ENCODE assay signal across 8 cellular contexts in the genomic region with DNA sequence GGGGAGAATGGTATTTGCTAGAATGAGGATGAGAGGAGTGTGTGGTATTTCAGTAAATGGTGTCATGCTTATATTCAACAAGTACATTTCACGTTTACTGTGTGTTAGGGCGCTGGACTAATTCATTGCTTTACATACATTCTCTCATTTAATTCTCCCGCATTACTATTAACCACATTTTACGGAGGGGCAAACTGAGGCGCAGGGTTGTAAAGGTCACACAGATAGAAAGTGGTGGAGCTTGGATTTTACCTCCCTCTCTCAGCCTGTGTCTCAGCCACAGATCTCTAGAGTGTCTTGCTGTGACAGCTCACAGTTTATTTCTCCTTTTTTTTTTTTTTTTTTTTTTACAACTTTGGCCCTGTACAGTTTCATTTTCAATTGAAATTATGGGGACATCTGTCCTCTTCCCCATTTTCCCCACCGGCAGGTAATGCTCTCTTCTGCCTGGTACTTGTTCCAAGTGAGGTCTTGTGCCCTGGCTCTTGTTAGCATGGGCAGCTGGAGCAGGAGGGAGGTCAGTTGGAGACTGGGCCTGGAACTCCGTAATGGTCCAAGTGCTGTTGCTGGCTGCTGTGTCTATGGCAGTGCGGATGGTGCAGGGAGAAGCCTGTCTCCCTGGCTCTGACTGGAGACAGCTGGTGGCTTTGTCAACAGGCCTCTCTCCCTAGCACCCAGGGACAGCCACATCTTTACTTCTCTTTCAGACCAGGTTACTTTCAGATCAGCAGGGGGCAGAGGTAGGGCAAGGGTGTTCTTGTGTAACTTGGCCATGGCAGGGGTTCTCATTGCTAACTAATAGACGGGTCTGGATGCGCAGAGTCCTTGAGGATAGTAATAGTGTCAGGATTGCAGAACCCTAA. TPM values are rescaled to one million over a fixed set of nuclear protein-coding genes. Genes with fewer than 3 reads are reported as not detected.
DNase-seq lines count a peak whose midpoint lies in the region; ATAC-seq and TF ChIP-seq lines count a peak whose summit lies in the region.

No MANE protein-coding gene starts in this region.

- peak overlapping the region; percentile 84 for H3K4me3 Mint-ChIP-seq in neural progenitor cell

- WGBS in IMR-90 (ENCODE audit: extremely low coverage in 2 of 2, insufficient read length in 1 of 2), 2 experiments: no CpG with 5 or more reads among the region's 10 CpGs

- H3K23ac ChIP-seq in IMR-90 (ENCODE audit: low read depth, low read length): peak overlapping the region; percentile 57

- peak overlapping the region; percentile 78 for H2BK20ac ChIP-seq in IMR-90 (ENCODE audit: low read depth, low read length)

- peak; percentile 22; the same call in 1 of the 2 replicates for TF ChIP-seq CTCF in IMR-90 (conservative IDR thresholded peaks at IDR 0.05; ENCODE audit: low read depth, low read length)
- 0 out of 2 replicates have a peak, but pooled peaks have one; percentile 11 for TF ChIP-seq CTCF in VCaP (conservative IDR thresholded peaks at IDR 0.05)
- TF ChIP-seq CTCF in foreskin fibroblast (IDR thresholded peaks at IDR 0.05; ENCODE audit: low read depth, low read length): peak; percentile 18
- no peak for TF ChIP-seq CTCF in neural progenitor cell (IDR thresholded peaks at IDR 0.05)

- peak overlapping the region; percentile 80 for H2BK15ac ChIP-seq in IMR-90 (ENCODE audit: low read depth, low read length)

- H3K36me3 ChIP-seq in IMR-90 (ENCODE audit: control insufficient read depth, insufficient read depth, low read length) (peaks cover 3% of the 10 kb centered on the region; the same call in 1 of the 2 replicates), neural progenitor cell (no peaks in the 10 kb centered on the region)

- peak overlapping the region; percentile 94 for H4K91ac ChIP-seq in IMR-90 (ENCODE audit: insufficient read depth, low read depth, low read length)

- H3K14ac ChIP-seq in IMR-90 (replicated peaks; ENCODE audit: low read depth, low read length): peak overlapping the region; percentile 82

- H3K4me3 ChIP-seq in IMR-90 (ENCODE audit: insufficient read depth, low read depth, low read length) (peak overlapping the region; percentile 99), foreskin fibroblast (ENCODE audit: low read depth in 1 of 2, low read length in 2 of 2) (peak overlapping the region; percentile 58 to 88), neural progenitor cell (peak overlapping the region; percentile 99)

- in situ Hi-C loops in IMR-90 (cut with MboI; ENCODE audit: low sequenced_read_pairs): no loop called here

- TF ChIP-seq RAD21 in IMR-90 (IDR thresholded peaks at IDR 0.05; ENCODE audit: low read length): no peak; the same call in 1 of the 2 replicates

- no peaks in the 10 kb centered on the region for H3K27me3 ChIP-seq in IMR-90 (ENCODE audit: control insufficient read depth, insufficient read depth, low read length)
- H3K27me3 ChIP-seq in neural progenitor cell: no peaks in the 10 kb centered on the region

- H3K4me1 ChIP-seq in IMR-90 (ENCODE audit: control insufficient read depth, insufficient read depth, low read length) (peaks cover 47% of the 10 kb centered on the region), neural progenitor cell (peaks cover 51% of the 10 kb centered on the region)

- peak overlapping the region; percentile 72; the same call in 1 of the 2 replicates for H4K5ac ChIP-seq in IMR-90 (ENCODE audit: low read depth, low read length)

- H3K18ac ChIP-seq in IMR-90 (ENCODE audit: low read depth, low read length): peak overlapping the region; percentile 96

- H2AK5ac ChIP-seq in IMR-90 (ENCODE audit: low read depth, low read length): peak overlapping the region; percentile 86

- POLR2A ChIA-PET in IMR-90 (lab: Charles Lee; ENCODE audit: unreplicated experiment): interaction anchor here (0.6 to 1.0 kb wide), 3 partner anchors 17 to 1080 kb away, joined by 3 to 16 read pairs (median 6); no protein-coding TSS in a partner anchor

- peak overlapping the region; percentile 33 for H2AK9ac ChIP-seq in IMR-90 (replicated peaks; ENCODE audit: low read depth, low read length, poor library complexity)

- H3K79me2 ChIP-seq in neural progenitor cell (ENCODE audit: low read depth): peaks cover 62% of the 10 kb centered on the region

- H3K36me3 Mint-ChIP-seq in neural progenitor cell: no peaks in the 10 kb centered on the region

- H3K9me3 Mint-ChIP-seq in neural progenitor cell: no peaks in the 10 kb centered on the region

- peak overlapping the region; percentile 10 to 89 for H4K8ac ChIP-seq in IMR-90 (ENCODE audit: low read depth in 2 of 2, low read length in 2 of 2)

- H3K4ac ChIP-seq in IMR-90 (ENCODE audit: low read depth, low read length): peak overlapping the region; percentile 87

- peak overlapping the region; percentile 79 for H3K56ac ChIP-seq in IMR-90 (ENCODE audit: extremely low read depth, insufficient read depth, low read length)

- 0 out of 2 replicates have a peak, but pooled peaks have one; percentile 0 for ATAC-seq in IMR-90 (ENCODE audit: low read depth)

- H3K9ac ChIP-seq in IMR-90 (ENCODE audit: low read depth, low read length) (peak overlapping the region; percentile 98), neural progenitor cell (no peak overlapping the region)

- H3K27ac Mint-ChIP-seq in neural progenitor cell: peak overlapping the region; percentile 72

- peak overlapping the region; percentile 88 for H3K4me2 ChIP-seq in IMR-90 (ENCODE audit: low read depth, low read length)
- H3K4me2 ChIP-seq in neural progenitor cell: peak overlapping the region; percentile 92

- H2AFZ ChIP-seq in IMR-90 (replicated peaks; ENCODE audit: low read length, poor library complexity): peak overlapping the region; percentile 65
- H2AFZ ChIP-seq in neural progenitor cell (replicated peaks): no peak overlapping the region

- peaks cover 42% of the 10 kb centered on the region for H3F3A ChIP-seq in neural progenitor cell (ENCODE audit: low read depth)

- peaks cover 22% of the 10 kb centered on the region for H3K9me1 ChIP-seq in IMR-90 (ENCODE audit: insufficient read depth, low read length)

- peak; percentile 30 for DNase-seq in GDM1 (lab: John Stamatoyannopoulos, UW)
- peak; percentile 34 for DNase-seq in IMR-90
- peak; percentile 44 to 71 for DNase-seq in foreskin fibroblast
- no peak for DNase-seq in neural progenitor cell (ENCODE audit: low spot score)
- DNase-seq in DMS79 treated with DMSO at 0.1 percent for 48 hours (lab: John Stamatoyannopoulos, UW): no peak
- no peak for DNase-seq in mucosa of gallbladder (ENCODE audit: low spot score)
- no peak for DNase-seq in posterior vena cava (ENCODE audit: low spot score)

- H3K79me1 ChIP-seq in IMR-90 (ENCODE audit: low read depth in 1 of 2, low read length in 2 of 2): peaks cover 20 to 62% of the 10 kb centered on the region in 2 experiments; a peak in 3 of 4 replicates

- peak overlapping the region; percentile 100 for H3K27ac ChIP-seq in IMR-90 (ENCODE audit: insufficient read depth, low read length)
- H3K27ac ChIP-seq in VCaP: peak overlapping the region; percentile 95
- no peak overlapping the region for H3K27ac ChIP-seq in neural progenitor cell

- no peaks in the 10 kb centered on the region for H3K9me3 ChIP-seq in IMR-90 (ENCODE audit: control insufficient read depth, insufficient read depth, low read length)
- no peaks in the 10 kb centered on the region for H3K9me3 ChIP-seq in neural progenitor cell (ENCODE audit: low read depth)

- H3K27me3 Mint-ChIP-seq in neural progenitor cell (ENCODE audit: insufficient read depth, low read depth): peaks cover 8% of the 10 kb centered on the region

- TSS peak; percentile 20 for BruUV-seq in IMR-90 (replicated peaks; lab: Mats Ljungman, UMichigan)

- CTCF ChIA-PET in IMR-90 (lab: Yijun Ruan, JAX): interaction anchor here (0.6 to 1.0 kb wide), 4 partner anchors 28 to 43 kb away, joined by 3 to 5 read pairs (median 4); no protein-coding TSS in a partner anchor

- dilution Hi-C loops in IMR-90 (cut with HindIII; ENCODE audit: low sequenced_read_pairs, unreplicated experiment): no loop called here

- H2BK5ac ChIP-seq in IMR-90 (ENCODE audit: low read depth, low read length, poor library complexity, severe bottlenecking): peak overlapping the region; percentile 99

- intact Hi-C loops in IMR-90 (cut with micrococcal nuclease) (loop anchor here (1.0 to 2.0 kb wide), 2 partner anchors 15 to 30 kb away; no protein-coding TSS in a partner anchor), posterior vena cava (cut with DNase I) (loop anchor here in 1 of 2 donors (5.0 kb wide), 1 partner anchor 35 kb away; no protein-coding TSS in a partner anchor)

- H2BK120ac ChIP-seq in IMR-90 (ENCODE audit: low read depth, low read length): peak overlapping the region; percentile 79

- H4K20me1 ChIP-seq in IMR-90 (ENCODE audit: insufficient read depth, low read length): peaks cover 53% of the 10 kb centered on the region
- peaks cover 48% of the 10 kb centered on the region for H4K20me1 ChIP-seq in neural progenitor cell (ENCODE audit: low read depth)

- peaks cover 67% of the 10 kb centered on the region for H3K4me1 Mint-ChIP-seq in neural progenitor cell

- no peak for TF ChIP-seq POLR2A in IMR-90 (IDR thresholded peaks at IDR 0.05; ENCODE audit: low read depth, low read length)

TF ChIP-seq in IMR-90, 13 proteins besides CTCF, POLR2A, EP300 and RAD21 (continues in another document):
- no peak for TF ChIP-seq SMC3 (IDR thresholded peaks at IDR 0.05; ENCODE audit: low read depth, low read length)
- no peak for TF ChIP-seq NFE2L2 (IDR thresholded peaks at IDR 0.05; ENCODE audit: low read depth, low read length)
- no peak for TF ChIP-seq RCOR1 (IDR thresholded peaks at IDR 0.05; ENCODE audit: insufficient replicate concordance, low read length)
- no peak for TF ChIP-seq CHD1 (IDR thresholded peaks at IDR 0.05; ENCODE audit: low read depth, low read length)
- no peak for TF ChIP-seq MAZ (IDR thresholded peaks at IDR 0.05; ENCODE audit: borderline replicate concordance, low read depth, low read length)
- no peak for TF ChIP-seq FOS (IDR thresholded peaks at IDR 0.05; ENCODE audit: low read depth, low read length)
- no peak for TF ChIP-seq BHLHE40 (IDR thresholded peaks at IDR 0.05; ENCODE audit: low read depth, low read length)
- TF ChIP-seq MXI1 (IDR thresholded peaks at IDR 0.05; ENCODE audit: borderline replicate concordance, low read depth, low read length): no peak

RNA-seq across cellular contexts. Expression of a gene that starts 20.5 kb away (rescaled TPM):
- total RNA-seq in IMR-90 (2012; rRNA removed): 30.3 and 30.5 TPM in 2 replicates
- 80.4 and 101 TPM in 2 replicates for polyA plus RNA-seq in IMR-90 (2012; rRNA removed)
- 41.4 and 74.0 TPM in 2 replicates for polyA plus RNA-seq in IMR-90 (2012; cell fraction: cytosol; rRNA removed)
- polyA plus RNA-seq in IMR-90 (2012; cell fraction: nucleus; rRNA removed; ENCODE audit: low replicate concordance): 81.4 and 121 TPM in 2 replicates
- total RNA-seq in neural progenitor cell (ENCODE audit: low replicate concordance): 22.9 and 45.6 TPM in 2 replicates
- total RNA-seq in mucosa of gallbladder: 80.7 TPM
- 10 to 100 TPM; 57.9 to 68.8 TPM for total RNA-seq in posterior vena cava

RNA-seq across cellular contexts. Expression of a gene that starts 37.9 kb away (rescaled TPM):
- total RNA-seq in IMR-90 (2012; rRNA removed) (7,310 and 7,583 TPM in 2 replicates), neural progenitor cell (ENCODE audit: low replicate concordance) (3,204 and 3,639 TPM in 2 replicates), mucosa of gallbladder (1,424 TPM), posterior vena cava (1,000 to 10,000 TPM; 1,337 to 1,411 TPM)
- 6,296 and 6,747 TPM in 2 replicates for polyA plus RNA-seq in IMR-90 (2012; rRNA removed)
- 5,609 and 17,745 TPM in 2 replicates for polyA plus RNA-seq in IMR-90 (2012; cell fraction: cytosol; rRNA removed)
- 873 and 3,349 TPM in 2 replicates for polyA plus RNA-seq in IMR-90 (2012; cell fraction: nucleus; rRNA removed; ENCODE audit: low replicate concordance)

Comparison
In these comparisons a context has a peak if more than half of its experiments do, and no peak if none do; other contexts are left out.
1. DNase-seq: peak in GDM1 (single experiment), IMR-90 (single experiment) and foreskin fibroblast (2 of 2); none in neural progenitor cell (single experiment), DMS79 treated with DMSO at 0.1 percent for 48 hours (single experiment), mucosa of gallbladder (single experiment) and posterior vena cava (single experiment).
2. Peak in every context shown above with its lines, with median percentiles within 50 percentile points of each other: H3K4me3 ChIP-seq.